Comparison of ENCODE assay signal across 19 cellular contexts in genomic region chr5:20367178-20367577, GRCh38.
"Had no signal": no experiment of that assay in that cellular context is flagged by ENCODE, and none has a peak within 500 bp of the region (broad histone marks: within the 10 kb centered on the region; RNA-seq: fewer than 3 reads in every experiment).

No MANE protein-coding gene starts in this region.

- H3K4me1 ChIP-seq: tibial artery had no signal

- H3K4me3 ChIP-seq: lung, tibial artery had no signal

- H3K9me3 ChIP-seq: tibial artery had no signal

- H3K36me3 ChIP-seq: tibial artery had no signal

- H3K27ac ChIP-seq: tibial artery had no signal

- DNase-seq: activated CD4-positive, alpha-beta memory T cell treated with anti-CD3 and anti-CD28 coated beads, Interleukin-2, amount 10 ng/mL, durations not matched to agents 7 days and 5 days; activated CD4-positive, alpha-beta T cell treated with anti-CD3 and anti-CD28 coated beads for 48 hours; activated naive CD4-positive, alpha-beta T cell treated with Interleukin-2 at 50 U/mL for 16 hours; activated naive CD8-positive, alpha-beta T cell treated with anti-CD3 and anti-CD28 coated beads, Interleukin-2, amount 10 ng/mL, durations not matched to agents 7 days and 5 days; activated T-cell treated with anti-CD3 and anti-CD28 coated beads, Interleukin-2, amount 50 U/mL, for 1 hour; amygdala; erythroblast; foreskin melanocyte; glutamatergic neuron; hippocampal formation; islet precursor cell; left colon; stimulated activated CD4-positive, alpha-beta T cell treated with anti-CD3 and anti-CD28 coated beads, Interleukin-12 subunit alpha, Interleukin-12 subunit beta, amount 100 ng/mL, for 4 hours; stimulated activated CD4-positive, alpha-beta T cell treated with anti-CD3 and anti-CD28 coated beads, Interleukin-1b, Interleukin-23, amount 100 ng/mL, for 48 hours; stimulated activated CD8-positive, alpha-beta memory T cell treated with anti-CD3 and anti-CD28 coated beads, Interleukin-4, amount 100 ng/mL, for 48 hours; stimulated activated naive CD4-positive, alpha-beta T cell; tibial artery had no signal

- H3K27me3 ChIP-seq: tibial artery had no signal

- ATAC-seq: left colon, WTC11 had no signal
